In the genomic region with DNA sequence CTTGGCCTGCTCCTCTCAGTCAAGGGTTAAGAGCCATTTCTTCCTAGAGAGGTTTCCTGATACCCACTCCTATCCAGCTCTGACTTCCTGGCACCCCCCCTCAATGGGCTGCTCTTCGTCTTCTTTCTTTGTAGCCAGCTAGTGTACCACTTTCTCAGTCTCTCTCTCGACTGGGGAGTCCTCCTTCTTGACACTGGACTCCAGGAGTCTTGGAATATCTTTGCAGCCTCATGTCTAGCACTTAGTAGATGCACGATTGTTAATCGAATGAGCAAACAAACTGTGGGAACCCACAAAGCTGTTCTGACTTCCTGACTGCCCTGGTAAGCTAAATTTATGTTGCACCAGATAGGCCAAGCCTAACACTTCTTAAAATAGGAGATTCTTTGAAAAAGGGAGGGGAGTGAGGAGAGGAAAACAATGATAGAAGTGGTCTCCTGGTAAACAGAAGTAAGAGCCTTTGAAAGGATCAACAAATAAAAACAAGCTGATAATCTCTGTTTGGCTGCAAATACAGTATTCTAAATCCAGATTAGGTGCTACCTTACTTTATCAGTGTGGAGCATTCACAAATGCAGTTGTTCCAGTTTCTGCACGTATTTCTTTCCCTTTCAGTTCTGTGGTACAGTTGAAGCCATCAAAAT, we compare ENCODE assay signal across 8 cellular contexts.
DNase-seq lines count a peak whose midpoint lies in the region; TF ChIP-seq lines count a peak whose summit lies in the region.

No MANE protein-coding gene starts in this region.

- TF ChIP-seq CTCF in Peyer's patch (IDR thresholded peaks at IDR 0.05) (no peak), epithelial cell of proximal tubule (conservative IDR thresholded peaks at IDR 0.05; ENCODE audit: low read depth, low read length) (no peak)

- H3K9ac ChIP-seq in stomach smooth muscle (ENCODE audit: low read length in 2 of 2), result peak overlapping the region in 1 of 2 donors; percentile 30

- no peaks in the 10 kb centered on the region for H3K27me3 ChIP-seq in Peyer's patch
- no peaks in the 10 kb centered on the region for H3K27me3 ChIP-seq in stomach smooth muscle (ENCODE audit: control insufficient read depth in 1 of 2, insufficient read depth in 2 of 2, low read length in 2 of 2)

- DNase-seq in NCI-H510A treated with DMSO at 0.1 percent for 48 hours (lab: John Stamatoyannopoulos, UW) (peak; percentile 1), NCI-H510A (lab: John Stamatoyannopoulos, UW) (no peak), Peyer's patch (no peak), epithelial cell of proximal tubule (ENCODE audit: low read depth) (no peak), NCI-H1930 (lab: John Stamatoyannopoulos, UW) (no peak), ureter (ENCODE audit: low spot score) (no peak)
- DNase-seq in stimulated activated CD4-positive, alpha-beta T cell treated with anti-CD3 and anti-CD28 coated beads, Interleukin-2, amount 100 ng/mL, for 48 hours, result no peak

- H3K36me3 ChIP-seq in Peyer's patch (no peaks in the 10 kb centered on the region), stomach smooth muscle (ENCODE audit: control insufficient read depth in 2 of 2, insufficient read depth in 2 of 2, low read length in 2 of 2) (no peaks in the 10 kb centered on the region)

- no peak for TF ChIP-seq POLR2A in Peyer's patch (IDR thresholded peaks at IDR 0.05)

- H3K4me3 ChIP-seq in Peyer's patch (peak overlapping the region in 2 of 4 donors; percentile 29 to 37), epithelial cell of proximal tubule (ENCODE audit: low read depth, low read length) (peak overlapping the region; percentile 40), stomach smooth muscle (ENCODE audit: low read length in 2 of 2) (peak overlapping the region in 1 of 2 donors; percentile 9)

- H3K27ac ChIP-seq in Peyer's patch (peak overlapping the region; percentile 28 to 83 (median 68)), stomach smooth muscle (ENCODE audit: low read length) (peak overlapping the region; percentile 32)

- peaks cover 0 to 38% (median 2%) of the 10 kb centered on the region in 4 donors for H3K4me1 ChIP-seq in Peyer's patch
- H3K4me1 ChIP-seq in stomach smooth muscle (ENCODE audit: control insufficient read depth, insufficient read depth, low read length), result peaks cover 7% of the 10 kb centered on the region

- no peaks in the 10 kb centered on the region for H3K9me3 ChIP-seq in Peyer's patch
- H3K9me3 ChIP-seq in stomach smooth muscle (ENCODE audit: control insufficient read depth in 2 of 2, low read length in 2 of 2), result no peaks in the 10 kb centered on the region
